Comparison of ENCODE assay signal across 1 cellular context in the genomic region with DNA sequence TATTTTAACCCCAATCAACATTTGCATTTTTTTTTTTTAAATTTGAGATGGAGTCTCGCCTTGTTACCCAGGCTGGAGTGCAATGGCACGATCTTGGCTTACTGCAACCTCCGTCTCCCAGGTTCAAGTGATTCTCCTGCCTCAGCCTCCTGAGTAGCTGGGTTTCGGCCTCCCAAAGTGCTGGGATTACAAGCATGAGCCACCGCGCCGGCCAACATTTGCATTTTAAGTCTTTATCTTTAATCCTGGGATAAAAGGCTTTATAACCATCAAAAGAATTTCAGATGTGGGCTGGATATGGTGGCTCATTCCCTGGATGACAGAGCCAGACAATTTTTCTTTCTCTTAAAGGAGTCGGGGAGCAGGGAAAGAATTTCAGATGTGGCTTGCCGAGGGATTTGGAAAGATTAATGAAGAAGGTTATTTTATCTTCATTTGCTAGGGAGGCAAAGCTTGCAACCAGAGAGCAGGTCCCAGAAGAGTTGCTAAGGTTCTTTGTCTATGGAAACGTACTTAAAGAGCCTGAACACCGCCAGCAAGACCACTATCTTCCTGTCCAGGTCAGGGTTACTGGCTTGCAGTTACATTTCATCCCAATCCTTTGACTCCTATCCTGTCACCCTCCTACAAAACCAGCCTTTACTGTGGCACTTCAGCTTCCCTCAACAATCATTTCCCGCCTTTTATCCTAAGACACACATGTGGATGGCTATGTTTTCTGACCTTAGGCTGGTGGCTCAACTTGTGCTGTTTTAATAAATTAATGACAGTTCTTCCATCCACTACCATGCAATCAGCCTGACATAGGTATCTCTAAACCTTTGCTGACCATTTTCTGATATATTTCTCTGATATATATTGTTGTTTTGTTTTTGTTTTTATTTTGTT.
TF ChIP-seq lines count a peak whose summit lies in the region.

No MANE protein-coding gene starts in this region.

TF ChIP-seq in K562, 482 proteins besides CTCF, POLR2A, EP300 and RAD21:
- TF ChIP-seq ETV6 (IDR thresholded peaks at IDR 0.05; ENCODE audit: borderline replicate concordance in 1 of 2, low read depth in 2 of 2, low read length in 1 of 2) = no peak
- no peak for TF ChIP-seq ETV6 (CRISPR knock-in tag; IDR thresholded peaks at IDR 0.05; ENCODE audit: borderline replicate concordance)
- TF ChIP-seq, protein P1, sequence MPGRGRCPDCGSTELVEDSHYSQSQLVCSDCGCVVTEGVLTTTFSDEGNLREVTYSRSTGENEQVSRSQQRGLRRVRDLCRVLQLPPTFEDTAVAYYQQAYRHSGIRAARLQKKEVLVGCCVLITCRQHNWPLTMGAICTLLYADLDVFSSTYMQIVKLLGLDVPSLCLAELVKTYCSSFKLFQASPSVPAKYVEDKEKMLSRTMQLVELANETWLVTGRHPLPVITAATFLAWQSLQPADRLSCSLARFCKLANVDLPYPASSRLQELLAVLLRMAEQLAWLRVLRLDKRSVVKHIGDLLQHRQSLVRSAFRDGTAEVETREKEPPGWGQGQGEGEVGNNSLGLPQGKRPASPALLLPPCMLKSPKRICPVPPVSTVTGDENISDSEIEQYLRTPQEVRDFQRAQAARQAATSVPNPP (IDR thresholded peaks at IDR 0.05; ENCODE audit: borderline replicate concordance, insufficient read depth, insufficient read length) = no peak
- 0 out of 2 replicates have a peak, but pooled peaks have one; percentile 23 for TF ChIP-seq L3MBTL2 (IDR thresholded peaks at IDR 0.05)
- TF ChIP-seq, protein P2, sequence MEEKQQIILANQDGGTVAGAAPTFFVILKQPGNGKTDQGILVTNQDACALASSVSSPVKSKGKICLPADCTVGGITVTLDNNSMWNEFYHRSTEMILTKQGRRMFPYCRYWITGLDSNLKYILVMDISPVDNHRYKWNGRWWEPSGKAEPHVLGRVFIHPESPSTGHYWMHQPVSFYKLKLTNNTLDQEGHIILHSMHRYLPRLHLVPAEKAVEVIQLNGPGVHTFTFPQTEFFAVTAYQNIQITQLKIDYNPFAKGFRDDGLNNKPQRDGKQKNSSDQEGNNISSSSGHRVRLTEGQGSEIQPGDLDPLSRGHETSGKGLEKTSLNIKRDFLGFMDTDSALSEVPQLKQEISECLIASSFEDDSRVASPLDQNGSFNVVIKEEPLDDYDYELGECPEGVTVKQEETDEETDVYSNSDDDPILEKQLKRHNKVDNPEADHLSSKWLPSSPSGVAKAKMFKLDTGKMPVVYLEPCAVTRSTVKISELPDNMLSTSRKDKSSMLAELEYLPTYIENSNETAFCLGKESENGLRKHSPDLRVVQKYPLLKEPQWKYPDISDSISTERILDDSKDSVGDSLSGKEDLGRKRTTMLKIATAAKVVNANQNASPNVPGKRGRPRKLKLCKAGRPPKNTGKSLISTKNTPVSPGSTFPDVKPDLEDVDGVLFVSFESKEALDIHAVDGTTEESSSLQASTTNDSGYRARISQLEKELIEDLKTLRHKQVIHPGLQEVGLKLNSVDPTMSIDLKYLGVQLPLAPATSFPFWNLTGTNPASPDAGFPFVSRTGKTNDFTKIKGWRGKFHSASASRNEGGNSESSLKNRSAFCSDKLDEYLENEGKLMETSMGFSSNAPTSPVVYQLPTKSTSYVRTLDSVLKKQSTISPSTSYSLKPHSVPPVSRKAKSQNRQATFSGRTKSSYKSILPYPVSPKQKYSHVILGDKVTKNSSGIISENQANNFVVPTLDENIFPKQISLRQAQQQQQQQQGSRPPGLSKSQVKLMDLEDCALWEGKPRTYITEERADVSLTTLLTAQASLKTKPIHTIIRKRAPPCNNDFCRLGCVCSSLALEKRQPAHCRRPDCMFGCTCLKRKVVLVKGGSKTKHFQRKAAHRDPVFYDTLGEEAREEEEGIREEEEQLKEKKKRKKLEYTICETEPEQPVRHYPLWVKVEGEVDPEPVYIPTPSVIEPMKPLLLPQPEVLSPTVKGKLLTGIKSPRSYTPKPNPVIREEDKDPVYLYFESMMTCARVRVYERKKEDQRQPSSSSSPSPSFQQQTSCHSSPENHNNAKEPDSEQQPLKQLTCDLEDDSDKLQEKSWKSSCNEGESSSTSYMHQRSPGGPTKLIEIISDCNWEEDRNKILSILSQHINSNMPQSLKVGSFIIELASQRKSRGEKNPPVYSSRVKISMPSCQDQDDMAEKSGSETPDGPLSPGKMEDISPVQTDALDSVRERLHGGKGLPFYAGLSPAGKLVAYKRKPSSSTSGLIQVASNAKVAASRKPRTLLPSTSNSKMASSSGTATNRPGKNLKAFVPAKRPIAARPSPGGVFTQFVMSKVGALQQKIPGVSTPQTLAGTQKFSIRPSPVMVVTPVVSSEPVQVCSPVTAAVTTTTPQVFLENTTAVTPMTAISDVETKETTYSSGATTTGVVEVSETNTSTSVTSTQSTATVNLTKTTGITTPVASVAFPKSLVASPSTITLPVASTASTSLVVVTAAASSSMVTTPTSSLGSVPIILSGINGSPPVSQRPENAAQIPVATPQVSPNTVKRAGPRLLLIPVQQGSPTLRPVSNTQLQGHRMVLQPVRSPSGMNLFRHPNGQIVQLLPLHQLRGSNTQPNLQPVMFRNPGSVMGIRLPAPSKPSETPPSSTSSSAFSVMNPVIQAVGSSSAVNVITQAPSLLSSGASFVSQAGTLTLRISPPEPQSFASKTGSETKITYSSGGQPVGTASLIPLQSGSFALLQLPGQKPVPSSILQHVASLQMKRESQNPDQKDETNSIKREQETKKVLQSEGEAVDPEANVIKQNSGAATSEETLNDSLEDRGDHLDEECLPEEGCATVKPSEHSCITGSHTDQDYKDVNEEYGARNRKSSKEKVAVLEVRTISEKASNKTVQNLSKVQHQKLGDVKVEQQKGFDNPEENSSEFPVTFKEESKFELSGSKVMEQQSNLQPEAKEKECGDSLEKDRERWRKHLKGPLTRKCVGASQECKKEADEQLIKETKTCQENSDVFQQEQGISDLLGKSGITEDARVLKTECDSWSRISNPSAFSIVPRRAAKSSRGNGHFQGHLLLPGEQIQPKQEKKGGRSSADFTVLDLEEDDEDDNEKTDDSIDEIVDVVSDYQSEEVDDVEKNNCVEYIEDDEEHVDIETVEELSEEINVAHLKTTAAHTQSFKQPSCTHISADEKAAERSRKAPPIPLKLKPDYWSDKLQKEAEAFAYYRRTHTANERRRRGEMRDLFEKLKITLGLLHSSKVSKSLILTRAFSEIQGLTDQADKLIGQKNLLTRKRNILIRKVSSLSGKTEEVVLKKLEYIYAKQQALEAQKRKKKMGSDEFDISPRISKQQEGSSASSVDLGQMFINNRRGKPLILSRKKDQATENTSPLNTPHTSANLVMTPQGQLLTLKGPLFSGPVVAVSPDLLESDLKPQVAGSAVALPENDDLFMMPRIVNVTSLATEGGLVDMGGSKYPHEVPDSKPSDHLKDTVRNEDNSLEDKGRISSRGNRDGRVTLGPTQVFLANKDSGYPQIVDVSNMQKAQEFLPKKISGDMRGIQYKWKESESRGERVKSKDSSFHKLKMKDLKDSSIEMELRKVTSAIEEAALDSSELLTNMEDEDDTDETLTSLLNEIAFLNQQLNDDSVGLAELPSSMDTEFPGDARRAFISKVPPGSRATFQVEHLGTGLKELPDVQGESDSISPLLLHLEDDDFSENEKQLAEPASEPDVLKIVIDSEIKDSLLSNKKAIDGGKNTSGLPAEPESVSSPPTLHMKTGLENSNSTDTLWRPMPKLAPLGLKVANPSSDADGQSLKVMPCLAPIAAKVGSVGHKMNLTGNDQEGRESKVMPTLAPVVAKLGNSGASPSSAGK (IDR thresholded peaks at IDR 0.05) = peak; percentile 42; the same call in 1 of the 2 replicates
- TF ChIP-seq, protein P3, sequence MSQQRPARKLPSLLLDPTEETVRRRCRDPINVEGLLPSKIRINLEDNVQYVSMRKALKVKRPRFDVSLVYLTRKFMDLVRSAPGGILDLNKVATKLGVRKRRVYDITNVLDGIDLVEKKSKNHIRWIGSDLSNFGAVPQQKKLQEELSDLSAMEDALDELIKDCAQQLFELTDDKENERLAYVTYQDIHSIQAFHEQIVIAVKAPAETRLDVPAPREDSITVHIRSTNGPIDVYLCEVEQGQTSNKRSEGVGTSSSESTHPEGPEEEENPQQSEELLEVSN (IDR thresholded peaks at IDR 0.05; ENCODE audit: borderline replicate concordance in 1 of 2, extremely low read depth in 1 of 2, insufficient read depth in 1 of 2, insufficient read length in 1 of 2, low read depth in 1 of 2, low read length in 1 of 2, poor library complexity in 1 of 2, severe bottlenecking in 1 of 2) = peak in 1 of 2 experiments; percentile 48
